1 cellular context compared by ENCODE assay signal in the genomic region with DNA sequence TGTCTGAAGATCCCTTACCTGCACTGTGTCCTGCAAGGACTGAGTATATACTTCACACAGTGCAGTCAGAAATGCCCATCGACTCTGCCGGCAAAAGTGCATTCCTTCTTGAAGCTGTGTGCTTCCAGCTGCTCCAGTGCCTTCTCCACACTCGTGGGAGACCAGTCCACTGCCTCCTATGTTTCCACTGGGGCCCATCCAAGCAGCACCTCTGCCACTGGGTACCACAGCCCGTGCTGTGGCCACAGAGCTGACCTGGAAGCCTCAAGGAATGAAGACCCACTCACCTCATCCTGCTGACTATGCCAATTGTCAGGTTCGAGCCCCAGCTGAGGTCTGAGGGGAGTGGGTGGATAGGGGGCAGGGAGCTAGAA.
TF ChIP-seq lines count a peak whose summit lies in the region.

No MANE protein-coding gene starts in this region.

TF ChIP-seq in HepG2, 621 proteins besides CTCF, POLR2A, EP300 and RAD21:
- TF ChIP-seq, protein P1, sequence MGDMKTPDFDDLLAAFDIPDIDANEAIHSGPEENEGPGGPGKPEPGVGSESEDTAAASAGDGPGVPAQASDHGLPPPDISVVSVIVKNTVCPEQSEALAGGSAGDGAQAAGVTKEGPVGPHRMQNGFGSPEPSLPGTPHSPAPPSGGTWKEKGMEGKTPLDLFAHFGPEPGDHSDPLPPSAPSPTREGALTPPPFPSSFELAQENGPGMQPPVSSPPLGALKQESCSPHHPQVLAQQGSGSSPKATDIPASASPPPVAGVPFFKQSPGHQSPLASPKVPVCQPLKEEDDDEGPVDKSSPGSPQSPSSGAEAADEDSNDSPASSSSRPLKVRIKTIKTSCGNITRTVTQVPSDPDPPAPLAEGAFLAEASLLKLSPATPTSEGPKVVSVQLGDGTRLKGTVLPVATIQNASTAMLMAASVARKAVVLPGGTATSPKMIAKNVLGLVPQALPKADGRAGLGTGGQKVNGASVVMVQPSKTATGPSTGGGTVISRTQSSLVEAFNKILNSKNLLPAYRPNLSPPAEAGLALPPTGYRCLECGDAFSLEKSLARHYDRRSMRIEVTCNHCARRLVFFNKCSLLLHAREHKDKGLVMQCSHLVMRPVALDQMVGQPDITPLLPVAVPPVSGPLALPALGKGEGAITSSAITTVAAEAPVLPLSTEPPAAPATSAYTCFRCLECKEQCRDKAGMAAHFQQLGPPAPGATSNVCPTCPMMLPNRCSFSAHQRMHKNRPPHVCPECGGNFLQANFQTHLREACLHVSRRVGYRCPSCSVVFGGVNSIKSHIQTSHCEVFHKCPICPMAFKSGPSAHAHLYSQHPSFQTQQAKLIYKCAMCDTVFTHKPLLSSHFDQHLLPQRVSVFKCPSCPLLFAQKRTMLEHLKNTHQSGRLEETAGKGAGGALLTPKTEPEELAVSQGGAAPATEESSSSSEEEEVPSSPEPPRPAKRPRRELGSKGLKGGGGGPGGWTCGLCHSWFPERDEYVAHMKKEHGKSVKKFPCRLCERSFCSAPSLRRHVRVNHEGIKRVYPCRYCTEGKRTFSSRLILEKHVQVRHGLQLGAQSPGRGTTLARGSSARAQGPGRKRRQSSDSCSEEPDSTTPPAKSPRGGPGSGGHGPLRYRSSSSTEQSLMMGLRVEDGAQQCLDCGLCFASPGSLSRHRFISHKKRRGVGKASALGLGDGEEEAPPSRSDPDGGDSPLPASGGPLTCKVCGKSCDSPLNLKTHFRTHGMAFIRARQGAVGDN (CRISPR knock-in tag; IDR thresholded peaks at IDR 0.05) = peak; percentile 41; the same call in 1 of the 2 replicates
- TF ChIP-seq ZMYM2 (CRISPR knock-in tag; IDR thresholded peaks at IDR 0.05) = 0 out of 2 replicates have a peak, but pooled peaks have one; percentile 26
- 0 out of 2 replicates have a peak, but pooled peaks have one; percentile 20 for TF ChIP-seq ZNF605 (CRISPR knock-in tag; IDR thresholded peaks at IDR 0.05)
- TF ChIP-seq ZMYM4 (CRISPR knock-in tag; IDR thresholded peaks at IDR 0.05) = no peak
TF ChIP-seq in HepG2: peak in this region for 3.
